ENCODE assay signal across 16 cellular contexts in genomic region chr7:155187061-155187785, GRCh38.
DNase-seq lines count a peak whose midpoint lies in the region; ATAC-seq and TF ChIP-seq lines count a peak whose summit lies in the region.
"Had no signal": no experiment of that assay in that cellular context is flagged by ENCODE, and none has a peak within 500 bp of the region (broad histone marks: within the 10 kb centered on the region; RNA-seq: fewer than 3 reads in every experiment).

No MANE protein-coding gene starts in this region.

- H3K9me3 Mint-ChIP-seq in activated CD8-positive, alpha-beta memory T cell treated with anti-CD3 and anti-CD28 coated beads, Interleukin-2, amount 10 ng/mL, durations not matched to agents 7 days and 5 days (ENCODE audit: low read depth): peaks cover 21% of the 10 kb centered on the region
- H3K9me3 Mint-ChIP-seq in type B pancreatic cell: peaks cover 15% of the 10 kb centered on the region

- peaks cover 14% of the 10 kb centered on the region for H3K36me3 Mint-ChIP-seq in activated CD8-positive, alpha-beta memory T cell treated with anti-CD3 and anti-CD28 coated beads, Interleukin-2, amount 10 ng/mL, durations not matched to agents 7 days and 5 days
- H3K36me3 Mint-ChIP-seq in type B pancreatic cell: no peaks in the 10 kb centered on the region

- no peak for ATAC-seq in activated CD8-positive, alpha-beta memory T cell treated with anti-CD3 and anti-CD28 coated beads, Interleukin-2, amount 10 ng/mL, durations not matched to agents 7 days and 5 days
- no peak for ATAC-seq in GM19455 (IDR thresholded peaks at IDR 0.05; ENCODE audit: unreplicated experiment)
- ATAC-seq in HG03045 (IDR thresholded peaks at IDR 0.05; ENCODE audit: unreplicated experiment): no peak
- ATAC-seq: HCT116 had no signal

- CTCF ChIA-PET in activated CD8-positive, alpha-beta memory T cell treated with anti-CD3 and anti-CD28 coated beads, Interleukin-2, amount 10 ng/mL, durations not matched to agents 7 days and 5 days (lab: Charles Lee): interaction anchor here (1.0 to 5.0 kb wide), 2 partner anchors 156 to 170 kb away, joined by 3 to 51 read pairs; no protein-coding TSS in a partner anchor

- no peak overlapping the region for H3K4me3 Mint-ChIP-seq in activated CD8-positive, alpha-beta memory T cell treated with anti-CD3 and anti-CD28 coated beads, Interleukin-2, amount 10 ng/mL, durations not matched to agents 7 days and 5 days
- H3K4me3 Mint-ChIP-seq in type B pancreatic cell: no peak overlapping the region
- H3K4me3 Mint-ChIP-seq: CD4-positive, alpha-beta memory T cell had no signal

- DNase-seq in activated CD8-positive, alpha-beta memory T cell treated with anti-CD3 and anti-CD28 coated beads for 24 hours: peak; percentile 49
- DNase-seq in activated CD8-positive, alpha-beta memory T cell treated with anti-CD3 and anti-CD28 coated beads, Interleukin-2, amount 10 ng/mL, durations not matched to agents 7 days and 5 days: no peak
- DNase-seq in coronary artery (ENCODE audit: low spot score) (peak; percentile 38), mesenteric fat pad (ENCODE audit: low spot score) (peak; percentile 68), type B pancreatic cell (ENCODE audit: extremely low spot score, unreplicated experiment) (peak; percentile 56), kidney tubule cell (ENCODE audit: low spot score) (no peak)
- DNase-seq: ACHN; CD4-positive, alpha-beta memory T cell; COR-L47; DND-41; GDM1 had no signal

- H3K27me3 Mint-ChIP-seq in activated CD8-positive, alpha-beta memory T cell treated with anti-CD3 and anti-CD28 coated beads, Interleukin-2, amount 10 ng/mL, durations not matched to agents 7 days and 5 days: peaks cover 6% of the 10 kb centered on the region
- H3K27me3 Mint-ChIP-seq in type B pancreatic cell: peaks cover 14% of the 10 kb centered on the region

- no peak overlapping the region for H3K27ac ChIP-seq in coronary artery
- H3K27ac ChIP-seq: C4-2B, HL-60 had no signal

- H3K4me1 Mint-ChIP-seq in activated CD8-positive, alpha-beta memory T cell treated with anti-CD3 and anti-CD28 coated beads, Interleukin-2, amount 10 ng/mL, durations not matched to agents 7 days and 5 days: peaks cover 25% of the 10 kb centered on the region
- peaks cover 7% of the 10 kb centered on the region for H3K4me1 Mint-ChIP-seq in type B pancreatic cell (ENCODE audit: unreplicated experiment)

- TF ChIP-seq CTCF in coronary artery (IDR thresholded peaks at IDR 0.05): no peak
- TF ChIP-seq CTCF in type B pancreatic cell (conservative IDR thresholded peaks at IDR 0.05): no peak

- H3K4me3 ChIP-seq in coronary artery: no peak overlapping the region

- H3K27ac Mint-ChIP-seq in activated CD8-positive, alpha-beta memory T cell treated with anti-CD3 and anti-CD28 coated beads, Interleukin-2, amount 10 ng/mL, durations not matched to agents 7 days and 5 days: no peak overlapping the region
- no peak overlapping the region for H3K27ac Mint-ChIP-seq in type B pancreatic cell
- H3K27ac Mint-ChIP-seq: CD4-positive, alpha-beta memory T cell had no signal

Comparison
In these comparisons a context has a peak if more than half of its experiments do, and no peak if none do; other contexts are left out.
1. DNase-seq: peak in activated CD8-positive, alpha-beta memory T cell treated with anti-CD3 and anti-CD28 coated beads for 24 hours (single experiment), coronary artery (single experiment), mesenteric fat pad (single experiment) and type B pancreatic cell (single experiment); none in activated CD8-positive, alpha-beta memory T cell treated with anti-CD3 and anti-CD28 coated beads, Interleukin-2, amount 10 ng/mL, durations not matched to agents 7 days and 5 days (single experiment) and kidney tubule cell (single experiment).